In genomic region chr6:150579611-150580010, GRCh38 we compare ENCODE assay signal across 15 cellular contexts.
"Had no signal": no experiment of that assay in that cellular context is flagged by ENCODE, and none has a peak within 500 bp of the region (broad histone marks: within the 10 kb centered on the region; RNA-seq: fewer than 3 reads in every experiment).

No MANE protein-coding gene starts in this region.

- H3K27ac ChIP-seq: epithelial cell of prostate, ovary, transverse colon had no signal

- H3K4me3 ChIP-seq: ovary, smooth muscle cell, transverse colon had no signal

- H3K27me3 ChIP-seq: ovary, transverse colon had no signal

- H3K36me3 Mint-ChIP-seq: activated naive CD8-positive, alpha-beta T cell treated with anti-CD3 and anti-CD28 coated beads, Interleukin-2, amount 10 ng/mL, durations not matched to agents 7 days and 5 days; memory B cell had no signal

- H3K4me2 ChIP-seq: smooth muscle cell had no signal

- H3K9me3 ChIP-seq: ovary, transverse colon had no signal

- ATAC-seq: activated T-cell treated with anti-CD3 and anti-CD28 coated beads, Interleukin-2, amount 50 U/mL, for 4 hours; effector memory CD8-positive, alpha-beta T cell had no signal

- H3K36me3 ChIP-seq: ovary, transverse colon had no signal

- FAIRE-seq: astrocyte had no signal

- DNase-seq: activated CD4-positive, alpha-beta T cell treated with anti-CD3 and anti-CD28 coated beads, Interleukin-2, amount 50 U/mL, for 48 hours; activated CD4-positive, CD25-positive, alpha-beta regulatory T cell treated with anti-CD3 and anti-CD28 coated beads, Interleukin-2, amount 50 U/mL, for 72 hours; activated gamma-delta T cell; activated naive CD8-positive, alpha-beta T cell treated with anti-CD3 and anti-CD28 coated beads, Interleukin-2, amount 10 ng/mL, durations not matched to agents 7 days and 5 days; activated T-cell treated with anti-CD3 and anti-CD28 coated beads, Interleukin-2, amount 50 U/mL, for 4 hours; effector memory CD8-positive, alpha-beta T cell; left cardiac atrium; nephron progenitor cell; ovary; retina; transverse colon had no signal

- H3K4me3 Mint-ChIP-seq: activated naive CD8-positive, alpha-beta T cell treated with anti-CD3 and anti-CD28 coated beads, Interleukin-2, amount 10 ng/mL, durations not matched to agents 7 days and 5 days; activated T-cell treated with anti-CD3 and anti-CD28 coated beads, Interleukin-2, amount 50 U/mL, for 4 hours; effector memory CD8-positive, alpha-beta T cell; memory B cell; nephron progenitor cell had no signal

- H3K9me3 Mint-ChIP-seq: activated naive CD8-positive, alpha-beta T cell treated with anti-CD3 and anti-CD28 coated beads, Interleukin-2, amount 10 ng/mL, durations not matched to agents 7 days and 5 days; activated T-cell treated with anti-CD3 and anti-CD28 coated beads, Interleukin-2, amount 50 U/mL, for 4 hours; memory B cell; nephron progenitor cell had no signal

- H3K27ac Mint-ChIP-seq: activated naive CD8-positive, alpha-beta T cell treated with anti-CD3 and anti-CD28 coated beads, Interleukin-2, amount 10 ng/mL, durations not matched to agents 7 days and 5 days; effector memory CD8-positive, alpha-beta T cell; memory B cell; nephron progenitor cell had no signal
